8 cellular contexts compared by ENCODE assay signal in genomic region chr3:172710709-172711456, GRCh38. TPM values are rescaled to one million over a fixed set of nuclear protein-coding genes. Genes with fewer than 3 reads are reported as not detected.
A peak's percentile ranks its signal among the peaks of the same experiment; 100 is the strongest.
DNase-seq lines count a peak whose midpoint lies in the region; ATAC-seq, FAIRE-seq and TF ChIP-seq lines count a peak whose summit lies in the region.

Gene NCEH1, minus strand, starts transcription at chr3:172711067. Its CDS starts 83 bp downstream, at chr3:172710984.

- peak; percentile 91 for ATAC-seq in RWPE2 (ENCODE audit: low read depth)
- ATAC-seq in stimulated activated naive CD8-positive, alpha-beta T cell treated with anti-CD3 and anti-CD28 coated beads, Interleukin-15, amount 100 ng/mL, for 72 hours: peak; percentile 99

- H3K27me3 Mint-ChIP-seq in nephron (ENCODE audit: low read depth): no peaks in the 10 kb centered on the region
- no peaks in the 10 kb centered on the region for H3K27me3 Mint-ChIP-seq in stimulated activated naive CD8-positive, alpha-beta T cell treated with anti-CD3 and anti-CD28 coated beads, Interleukin-15, amount 100 ng/mL, for 72 hours

- peak; percentile 96 for TF ChIP-seq POLR2A in H54 (IDR thresholded peaks at IDR 0.05; ENCODE audit: low read depth, low read length)

- peak; percentile 94 for TF ChIP-seq CTCF in RWPE2 (IDR thresholded peaks at IDR 0.05; ENCODE audit: poor library complexity, severe bottlenecking)
- TF ChIP-seq CTCF in fibroblast of the aortic adventitia (IDR thresholded peaks at IDR 0.05; ENCODE audit: insufficient read depth, low read length): peak; percentile 78
- peak; percentile 77 to 79 (median 79) for TF ChIP-seq CTCF in nephron (IDR thresholded peaks at IDR 0.05; ENCODE audit: unreplicated experiment in 3 of 3)

- H3K27ac ChIP-seq in RWPE2 (ENCODE audit: poor library complexity, severe bottlenecking): peak within 1 kb of the TSS; percentile 77

- H3K4me3 ChIP-seq in RWPE2 (ENCODE audit: severe bottlenecking): peak within 1 kb of the TSS; percentile 59
- peak within 1 kb of the TSS; percentile 98 for H3K4me3 ChIP-seq in fibroblast of the aortic adventitia (ENCODE audit: low read depth, low read length)

- peak within 1 kb of the TSS; percentile 23 to 73 (median 66) for H3K27ac Mint-ChIP-seq in nephron
- peak within 1 kb of the TSS; percentile 41 to 87 for H3K27ac Mint-ChIP-seq in stimulated activated naive CD8-positive, alpha-beta T cell treated with anti-CD3 and anti-CD28 coated beads, Interleukin-15, amount 100 ng/mL, for 72 hours

- H3K36me3 ChIP-seq in ES-I3 (ENCODE audit: insufficient read depth, low read length) (no peaks in the 10 kb centered on the region), RWPE2 (ENCODE audit: low read depth) (no peaks in the 10 kb centered on the region)

- H3K9ac ChIP-seq in ES-I3 (ENCODE audit: low read depth, low read length): peak within 1 kb of the TSS; percentile 83

- DNase-seq in H54 (ENCODE audit: insufficient read length, low spot score) (peak; percentile 74), LoVo (ENCODE audit: low spot score) (peak; percentile 98), RWPE2 (ENCODE audit: low spot score) (peak; percentile 94), fibroblast of the aortic adventitia (ENCODE audit: low read depth) (peak; percentile 98)
- peak; percentile 51 for DNase-seq in activated effector memory CD4-positive, alpha-beta T cell treated with Interleukin-2 at 50 U/mL for 16 hours
- peak; percentile 77 to 87 for DNase-seq in stimulated activated naive CD8-positive, alpha-beta T cell treated with anti-CD3 and anti-CD28 coated beads, Interleukin-15, amount 100 ng/mL, for 72 hours

- peaks cover 17% of the 10 kb centered on the region for H3K4me1 Mint-ChIP-seq in nephron
- peaks cover 21% of the 10 kb centered on the region for H3K4me1 Mint-ChIP-seq in stimulated activated naive CD8-positive, alpha-beta T cell treated with anti-CD3 and anti-CD28 coated beads, Interleukin-15, amount 100 ng/mL, for 72 hours

- no peaks in the 10 kb centered on the region for H3K9me3 ChIP-seq in ES-I3 (ENCODE audit: control insufficient read depth, insufficient read depth, low read length)
- no peaks in the 10 kb centered on the region for H3K9me3 ChIP-seq in RWPE2 (ENCODE audit: severe bottlenecking)

- H3K36me3 Mint-ChIP-seq in nephron (ENCODE audit: low read depth): no peaks in the 10 kb centered on the region

- peak within 1 kb of the TSS; percentile 92 to 95 (median 94) for H3K4me3 Mint-ChIP-seq in nephron
- H3K4me3 Mint-ChIP-seq in stimulated activated naive CD8-positive, alpha-beta T cell treated with anti-CD3 and anti-CD28 coated beads, Interleukin-15, amount 100 ng/mL, for 72 hours: peak within 1 kb of the TSS; percentile 91 to 98

- H3K4me1 ChIP-seq in ES-I3 (ENCODE audit: insufficient read depth, low read length): no peaks in the 10 kb centered on the region
- H3K4me1 ChIP-seq in RWPE2 (ENCODE audit: insufficient read depth, poor library complexity, severe bottlenecking): peaks cover 26% of the 10 kb centered on the region

- FAIRE-seq in H54 (lab: Jason Lieb, UNC): peak; percentile 99

- H3K27me3 ChIP-seq in RWPE2 (ENCODE audit: insufficient read depth, poor library complexity, severe bottlenecking): no peaks in the 10 kb centered on the region

- no peaks in the 10 kb centered on the region for H3K9me3 Mint-ChIP-seq in nephron
- no peaks in the 10 kb centered on the region for H3K9me3 Mint-ChIP-seq in stimulated activated naive CD8-positive, alpha-beta T cell treated with anti-CD3 and anti-CD28 coated beads, Interleukin-15, amount 100 ng/mL, for 72 hours

RNA-seq across cellular contexts. Expression of gene NCEH1, which starts in this region (rescaled TPM):
- total RNA-seq in fibroblast of the aortic adventitia (ENCODE audit: low replicate concordance): 5.7 and 21.1 TPM in 2 replicates

Comparison
In these comparisons a context has a peak if more than half of its experiments do, and no peak if none do; other contexts are left out.
1. Peak in every context shown above with its lines: DNase-seq, ATAC-seq, H3K4me3 ChIP-seq and H3K27ac ChIP-seq.